Comparison of ENCODE assay signal across 25 cellular contexts in the genomic region with DNA sequence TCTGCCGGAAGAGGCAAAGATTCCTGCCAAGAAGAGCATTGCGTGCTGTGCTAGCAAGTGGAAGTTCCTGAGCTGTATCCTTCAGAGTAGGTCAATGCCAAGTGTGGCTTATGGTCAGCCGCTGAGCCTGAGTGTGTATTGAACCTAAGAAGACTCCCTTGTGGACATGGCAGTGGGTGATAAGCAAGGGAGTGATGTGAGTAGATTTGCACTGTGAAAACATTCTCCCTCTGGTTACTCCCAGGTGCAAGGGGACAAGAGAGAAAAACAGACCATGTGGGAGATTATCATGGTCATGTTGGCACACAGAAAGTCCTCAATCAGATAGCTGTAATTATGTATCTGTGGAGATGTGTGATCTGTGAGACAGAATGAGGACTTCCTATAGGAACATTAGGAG.
"Had no signal": no experiment of that assay in that cellular context is flagged by ENCODE, and none has a peak within 500 bp of the region (broad histone marks: within the 10 kb centered on the region; RNA-seq: fewer than 3 reads in every experiment).

No MANE protein-coding gene starts in this region.

- ATAC-seq: left colon; left lung; naive thymus-derived CD8-positive, alpha-beta T cell; pancreas; right cardiac atrium; sciatic nerve; stimulated activated naive B cell treated with anti-CD40 and anti-IgM and Interleukin-4, amounts not matched to agents 10 μg/mL and 1 μg/mL and 100 μg/mL, for 72 hours; stimulated activated naive CD8-positive, alpha-beta T cell treated with anti-CD3 and anti-CD28 coated beads, Interleukin-15, Interleukin-2, amounts not matched to agents 100 U/mL and 50 U/mL, for 24 hours; upper lobe of right lung had no signal

- DNase-seq: hypothalamus; immature natural killer cell; kidney; left colon; left lung; lower lobe of right lung; mammary epithelial cell; mesenchymal stem cell; naive thymus-derived CD8-positive, alpha-beta T cell; pancreas; posterior cingulate gyrus; retina; right cardiac atrium; stimulated activated CD4-positive, alpha-beta T cell treated with anti-CD3 and anti-CD28 coated beads, Interleukin-12 subunit alpha, Interleukin-12 subunit beta, amount 100 ng/mL, for 4 hours; stimulated activated CD4-positive, alpha-beta T cell treated with anti-CD3 and anti-CD28 coated beads, Interleukin-15, amount 100 ng/mL, for 24 hours; stimulated activated CD4-positive, alpha-beta T cell treated with anti-CD3 and anti-CD28 coated beads, Interleukin-2, amount 100 ng/mL, for 24 hours; stimulated activated CD4-positive, alpha-beta T cell treated with anti-CD3 and anti-CD28 coated beads, Interleukin-4, amount 100 ng/mL, for 1 hour; stimulated activated naive B cell treated with anti-CD40 and anti-IgM and Interleukin-4, amounts not matched to agents 10 μg/mL and 1 μg/mL and 100 μg/mL, for 72 hours; stimulated activated naive CD8-positive, alpha-beta T cell treated with anti-CD3 and anti-CD28 coated beads, Interleukin-15, Interleukin-2, amounts not matched to agents 100 U/mL and 50 U/mL, for 24 hours; stomach; testis; thyroid gland; transverse colon; upper lobe of right lung had no signal
